In the genomic region with DNA sequence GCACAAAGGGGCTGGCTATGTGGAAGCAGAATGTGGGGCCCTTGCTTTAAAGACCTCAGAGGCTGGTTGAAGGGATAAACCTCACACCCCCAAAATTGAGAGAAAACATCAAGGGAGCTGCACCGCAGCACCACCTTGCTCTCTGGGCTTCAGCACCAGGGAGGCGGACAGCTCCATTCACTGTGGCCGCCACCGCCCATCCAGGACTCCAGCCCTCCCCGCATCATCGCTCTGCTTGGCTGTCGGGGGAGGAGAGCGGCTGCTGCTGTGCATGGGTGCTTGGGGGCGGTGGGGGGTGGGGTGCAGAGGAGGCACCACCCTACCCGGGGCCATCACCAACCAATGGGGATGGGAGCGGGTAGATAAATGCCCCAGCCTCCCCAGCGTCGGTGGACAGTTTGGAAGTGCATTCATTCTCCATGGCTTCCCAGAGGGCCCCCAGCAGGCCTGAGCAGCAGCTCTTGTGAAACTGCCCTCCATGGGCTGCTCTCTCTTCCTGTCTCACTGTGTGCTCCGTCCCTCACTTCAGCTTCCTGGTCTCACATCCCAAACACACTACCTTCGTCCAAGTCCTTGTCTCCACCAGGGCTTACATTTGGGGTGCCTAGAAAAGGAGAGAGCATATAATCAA, we compare ENCODE assay signal across 9 cellular contexts.
A peak's percentile ranks its signal among the peaks of the same experiment; 100 is the strongest.
DNase-seq lines count a peak whose midpoint lies in the region; ATAC-seq and TF ChIP-seq lines count a peak whose summit lies in the region.
"Had no signal": no experiment of that assay in that cellular context is flagged by ENCODE, and none has a peak within 500 bp of the region (broad histone marks: within the 10 kb centered on the region; RNA-seq: fewer than 3 reads in every experiment).

No MANE protein-coding gene starts in this region.

- no peak overlapping the region for H3K27ac Mint-ChIP-seq in activated CD4-positive, alpha-beta T cell treated with anti-CD3 and anti-CD28 coated beads, Interleukin-2, amount 10 ng/mL, durations not matched to agents 7 days and 5 days

- 20 to 63% methylated on average over 9 to 14 of the region's 15 CpGs for WGBS in testis, 2 donors

- POLR2A ChIA-PET in activated CD4-positive, alpha-beta T cell treated with anti-CD3 and anti-CD28 coated beads, Interleukin-2, amount 10 ng/mL, durations not matched to agents 7 days and 5 days (lab: Charles Lee) = no interaction called here

- no peak for TF ChIP-seq CTCF in right atrium auricular region (IDR thresholded peaks at IDR 0.05)
- TF ChIP-seq CTCF in testis (IDR thresholded peaks at IDR 0.05) = no peak

- H3K4me3 ChIP-seq in right atrium auricular region (no peak overlapping the region), testis (no peak overlapping the region)

- no peaks in the 10 kb centered on the region for H3K4me1 Mint-ChIP-seq in activated CD4-positive, alpha-beta T cell treated with anti-CD3 and anti-CD28 coated beads, Interleukin-2, amount 10 ng/mL, durations not matched to agents 7 days and 5 days
- H3K4me1 Mint-ChIP-seq: CD4-positive, alpha-beta memory T cell had no signal

- no peaks in the 10 kb centered on the region for H3K36me3 ChIP-seq in right atrium auricular region
- no peaks in the 10 kb centered on the region for H3K36me3 ChIP-seq in testis (ENCODE audit: low read depth, missing control alignments)

- H3K27ac ChIP-seq in right atrium auricular region (no peak overlapping the region), testis (no peak overlapping the region)

- H3K4me1 ChIP-seq in right atrium auricular region (no peaks in the 10 kb centered on the region), testis (no peaks in the 10 kb centered on the region)

- CTCF ChIA-PET in activated CD4-positive, alpha-beta T cell treated with anti-CD3 and anti-CD28 coated beads, Interleukin-2, amount 10 ng/mL, durations not matched to agents 7 days and 5 days (lab: Charles Lee) = no interaction called here

- ATAC-seq in Right ventricle myocardium inferior (no peak), left cardiac atrium (peak; percentile 52 to 55), HG03025 (IDR thresholded peaks at IDR 0.05; ENCODE audit: low FRiP score, unreplicated experiment) (no peak), HG03521 (IDR thresholded peaks at IDR 0.05; ENCODE audit: unreplicated experiment) (no peak)

- intact Hi-C loops in Right ventricle myocardium inferior (cut with DNase I) = no loop called here
- intact Hi-C loops in left cardiac atrium (cut with DNase I) = no loop called here
- intact Hi-C loops in testis (cut with DNase I; ENCODE audit: low total_unique reads) = no loop called here

- peaks cover 10% of the 10 kb centered on the region for H3K9me3 Mint-ChIP-seq in activated CD4-positive, alpha-beta T cell treated with anti-CD3 and anti-CD28 coated beads, Interleukin-2, amount 10 ng/mL, durations not matched to agents 7 days and 5 days

- no peak overlapping the region for H3K4me3 Mint-ChIP-seq in activated CD4-positive, alpha-beta T cell treated with anti-CD3 and anti-CD28 coated beads, Interleukin-2, amount 10 ng/mL, durations not matched to agents 7 days and 5 days
- H3K4me3 Mint-ChIP-seq: CD4-positive, alpha-beta memory T cell had no signal

- DNase-seq in Right ventricle myocardium inferior (ENCODE audit: missing footprints) = peak; percentile 15
- no peak for DNase-seq in right atrium auricular region (ENCODE audit: low spot score)
- DNase-seq in activated CD4-positive, alpha-beta T cell treated with anti-CD3 and anti-CD28 coated beads, Interleukin-2, amount 10 ng/mL, durations not matched to agents 7 days and 5 days = peak; percentile 57
- DNase-seq in left cardiac atrium = peak; percentile 42
- DNase-seq in testis = peak; percentile 71
- no peak for DNase-seq in hippocampal formation (lab: John Stamatoyannopoulos, UW)

- no peaks in the 10 kb centered on the region for H3K27me3 ChIP-seq in right atrium auricular region
- no peaks in the 10 kb centered on the region for H3K27me3 ChIP-seq in testis

- no peaks in the 10 kb centered on the region for H3K36me3 Mint-ChIP-seq in activated CD4-positive, alpha-beta T cell treated with anti-CD3 and anti-CD28 coated beads, Interleukin-2, amount 10 ng/mL, durations not matched to agents 7 days and 5 days (ENCODE audit: low read depth)

- H3K27me3 Mint-ChIP-seq in activated CD4-positive, alpha-beta T cell treated with anti-CD3 and anti-CD28 coated beads, Interleukin-2, amount 10 ng/mL, durations not matched to agents 7 days and 5 days = peaks cover 11% of the 10 kb centered on the region

- TF ChIP-seq POLR2A in testis (IDR thresholded peaks at IDR 0.05) = no peak

- H3K9me3 ChIP-seq in right atrium auricular region (peaks cover 4 to 25% of the 10 kb centered on the region in 2 donors), testis (no peaks in the 10 kb centered on the region)

Comparison
In these comparisons a context has a peak if more than half of its experiments do, and no peak if none do; other contexts are left out.
1. ATAC-seq: peak in left cardiac atrium (2 of 2); none in Right ventricle myocardium inferior (single experiment), HG03025 (single experiment) and HG03521 (single experiment).
2. DNase-seq: peak in Right ventricle myocardium inferior (single experiment), activated CD4-positive, alpha-beta T cell treated with anti-CD3 and anti-CD28 coated beads, Interleukin-2, amount 10 ng/mL, durations not matched to agents 7 days and 5 days (single experiment), left cardiac atrium (single experiment) and testis (single experiment); none in right atrium auricular region (single experiment) and hippocampal formation (0 of 2).